ENCODE assay signal across 20 cellular contexts in genomic region chr11:91308069-91308468, GRCh38.
"Had no signal": no experiment of that assay in that cellular context is flagged by ENCODE, and none has a peak within 500 bp of the region (broad histone marks: within the 10 kb centered on the region; RNA-seq: fewer than 3 reads in every experiment).

No MANE protein-coding gene starts in this region.

- H3K4me2 ChIP-seq: KMS-11 had no signal

- ATAC-seq: activated CD8-positive, alpha-beta T cell treated with anti-CD3 and anti-CD28 coated beads, Interleukin-2, amount 10 ng/mL, durations not matched to agents 7 days and 5 days; activated naive CD4-positive, alpha-beta T cell treated with anti-CD3 and anti-CD28 coated beads, Interleukin-2, amount 50 U/mL, for 72 hours; activated T-cell treated with anti-CD3 and anti-CD28 coated beads, Interleukin-2, amount 50 U/mL, for 4 hours; Panc1 had no signal

- H3K4me3 ChIP-seq: adrenal gland had no signal

- H3K9me3 ChIP-seq: adrenal gland had no signal

- DNase-seq: activated CD4-positive, alpha-beta T cell treated with anti-CD3 and anti-CD28 coated beads, Interleukin-2, amount 10 ng/mL, durations not matched to agents 7 days and 5 days; activated CD4-positive, alpha-beta T cell treated with anti-CD3 and anti-CD28 coated beads, Interleukin-2, amount 50 U/mL, for 48 hours; activated CD8-positive, alpha-beta T cell treated with anti-CD3 and anti-CD28 coated beads, Interleukin-2, amount 10 ng/mL, durations not matched to agents 7 days and 5 days; activated gamma-delta T cell treated with Interleukin-2 at 50 U/mL for 16 hours; activated naive CD4-positive, alpha-beta T cell treated with anti-CD3 and anti-CD28 coated beads for 36 hours; activated T-cell treated with anti-CD3 and anti-CD28 coated beads, Interleukin-2, amount 50 U/mL, for 4 hours; adrenal gland; NCI-H1092 treated with DMSO at 0.1 percent for 48 hours; NCI-H1417; NCI-H187 treated with DMSO at 0.1 percent for 48 hours; NCI-H2081; NCI-H510A; NCI-H526; NCI-H774; RPMI8226; SIG-M5; T1000 had no signal

- H3K27ac ChIP-seq: adrenal gland, KMS-11 had no signal

- H3K4me1 ChIP-seq: adrenal gland had no signal

- H3K36me3 ChIP-seq: adrenal gland had no signal

- H3K9ac ChIP-seq: KMS-11 had no signal

- H3K27me3 ChIP-seq: adrenal gland had no signal
